24 cellular contexts compared by ENCODE assay signal in the genomic region with DNA sequence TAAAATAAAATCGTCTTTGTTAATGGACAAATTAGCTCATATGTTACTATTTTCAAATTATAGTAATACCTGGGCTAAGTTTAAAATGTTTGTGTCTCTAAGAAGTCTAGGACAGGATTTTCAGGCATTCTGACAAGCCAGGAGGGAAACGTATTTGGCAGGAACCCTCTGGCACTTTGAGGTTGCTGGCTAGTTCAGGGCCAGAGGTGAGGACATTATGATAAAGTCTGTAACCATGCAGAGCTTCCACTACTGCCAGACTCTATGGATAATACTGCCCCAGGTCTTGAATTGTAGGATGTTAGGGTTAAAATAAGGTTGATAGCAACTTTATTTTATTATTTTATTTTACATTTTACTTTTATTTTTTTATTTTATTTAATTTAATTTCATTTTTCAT. TPM values are rescaled to one million over a fixed set of nuclear protein-coding genes. Genes with fewer than 3 reads are reported as not detected.
DNase-seq lines count a peak whose midpoint lies in the region; ATAC-seq and TF ChIP-seq lines count a peak whose summit lies in the region.
"Had no signal": no experiment of that assay in that cellular context is flagged by ENCODE, and none has a peak within 500 bp of the region (broad histone marks: within the 10 kb centered on the region; RNA-seq: fewer than 3 reads in every experiment).

No MANE protein-coding gene starts in this region.

- CTCF ChIA-PET in T-cell (lab: Charles Lee): interaction anchor here in 1 of 2 donors (0.5 kb wide), 1 partner anchor 17 kb away, joined by 3 read pairs; no protein-coding TSS in a partner anchor

- ATAC-seq in Right ventricle myocardium superior (ENCODE audit: poor library complexity): peak; percentile 78
- peak; percentile 79 for ATAC-seq in left ventricle myocardium superior
- ATAC-seq in HG02571 (IDR thresholded peaks at IDR 0.05; ENCODE audit: unreplicated experiment): no peak
- no peak for ATAC-seq in T-cell (replicated peaks in 1 of 4)
- ATAC-seq: A549, GM12878 had no signal

- DNase-seq in Right ventricle myocardium superior (no peak), left ventricle myocardium inferior (no peak), amniotic epithelial cell (ENCODE audit: low read depth) (peak; percentile 12), left ventricle myocardium superior (no peak), NCI-H1436 treated with DMSO at 0.1 percent for 48 hours (lab: John Stamatoyannopoulos, UW) (no peak), T-cell (no peak)
- DNase-seq: 8988T; ACHN; AML-193; BE2C; CD4-positive, alpha-beta T cell; CD8-positive, alpha-beta memory T cell; DMS 273 treated with DMSO at 0.1 percent for 48 hours; DMS79; EL; GDM1; GM23248; H7; HCEC 1CT had no signal

- H3K4me3 ChIP-seq in left ventricle myocardium inferior: no peak overlapping the region
- H3K4me3 ChIP-seq: A549; BLaER1 treated with 17β-estradiol and CSF1 and Interleukin-3, amounts not matched to agents 10 nM and 100 nM; GM12878; GM23248 had no signal

- peaks cover 28% of the 10 kb centered on the region for H3K4me1 ChIP-seq in left ventricle myocardium inferior

- no peak overlapping the region for H3K27ac ChIP-seq in left ventricle myocardium inferior (replicated peaks)
- H3K27ac ChIP-seq: A549; BLaER1 treated with 17β-estradiol and CSF1 and Interleukin-3, amounts not matched to agents 10 nM and 100 nM; GM23248 had no signal

- no peak overlapping the region for H3K4me3 Mint-ChIP-seq in T-cell
- H3K4me3 Mint-ChIP-seq: CD14-positive monocyte; CD4-positive, alpha-beta T cell; CD8-positive, alpha-beta memory T cell had no signal

- peaks cover 6 to 7% (median 6%) of the 10 kb centered on the region in 3 donors for H3K9me3 Mint-ChIP-seq in T-cell

- POLR2A ChIA-PET in T-cell (lab: Charles Lee): no interaction called here

- no peaks in the 10 kb centered on the region for H3K27me3 ChIP-seq in left ventricle myocardium inferior (ENCODE audit: low read depth)
- H3K27me3 ChIP-seq: BE2C; BLaER1 treated with 17β-estradiol and CSF1 and Interleukin-3, amounts not matched to agents 10 nM and 100 nM had no signal

- intact Hi-C loops in Right ventricle myocardium superior (cut with DNase I): no loop called here
- intact Hi-C loops in left ventricle myocardium inferior (cut with micrococcal nuclease): no loop called here
- intact Hi-C loops in left ventricle myocardium superior (cut with micrococcal nuclease): no loop called here

- TF ChIP-seq CTCF in left ventricle myocardium inferior (IDR thresholded peaks at IDR 0.05; ENCODE audit: borderline replicate concordance): no peak

- H3K9me3 ChIP-seq in left ventricle myocardium inferior (replicated peaks): peaks cover 4% of the 10 kb centered on the region
- H3K9me3 ChIP-seq: A549, BE2C had no signal

- no peak overlapping the region for H3K27ac Mint-ChIP-seq in T-cell
- H3K27ac Mint-ChIP-seq: CD14-positive monocyte; CD4-positive, alpha-beta T cell had no signal

- no peaks in the 10 kb centered on the region for H3K36me3 ChIP-seq in left ventricle myocardium inferior
- H3K36me3 ChIP-seq: BE2C had no signal

- no peaks in the 10 kb centered on the region for H3K27me3 Mint-ChIP-seq in T-cell
- H3K27me3 Mint-ChIP-seq: CD4-positive, alpha-beta T cell; CD8-positive, alpha-beta memory T cell had no signal

- peaks cover 14 to 15% (median 15%) of the 10 kb centered on the region in 3 donors for H3K4me1 Mint-ChIP-seq in T-cell

- peaks cover 16% of the 10 kb centered on the region for H3K36me3 Mint-ChIP-seq in T-cell

RNA-seq across cellular contexts. Expression of a gene that starts 56.4 kb away (rescaled TPM):
- total RNA-seq in Right ventricle myocardium superior (22.7 TPM), left ventricle myocardium inferior (24.2 TPM), left ventricle myocardium superior (19.9 TPM), T-cell (10 to 100 TPM; 24.0 to 33.5 (median 29.4) TPM)

Comparison
In these comparisons a context has a peak if more than half of its experiments do, and no peak if none do; other contexts are left out.
1. ATAC-seq: peak in Right ventricle myocardium superior (single experiment) and left ventricle myocardium superior (single experiment); none in HG02571 (single experiment) and T-cell (0 of 4).